Comparison of ENCODE assay signal across 28 cellular contexts in genomic region chr2:177998996-177999395, GRCh38.
"Had no signal": no experiment of that assay in that cellular context is flagged by ENCODE, and none has a peak within 500 bp of the region (broad histone marks: within the 10 kb centered on the region; RNA-seq: fewer than 3 reads in every experiment).

No MANE protein-coding gene starts in this region.

- H3K4me3 Mint-ChIP-seq: effector memory CD8-positive, alpha-beta T cell; naive B cell; natural killer cell treated with Interleukin-12 subunit alpha and Interleukin-12 subunit beta and Interleukin-15 and Interleukin-18, amount 100 ng/mL, for 72 hours; neural progenitor cell; stimulated activated effector memory CD8-positive, alpha-beta T cell treated with anti-CD3 and anti-CD28 coated beads, Interleukin-12 subunit alpha, Interleukin-12 subunit beta, amount 100 ng/mL, for 72 hours had no signal

- H3K4me2 ChIP-seq: neural progenitor cell, smooth muscle cell had no signal

- H3K9ac ChIP-seq: neural progenitor cell, parathyroid adenoma had no signal

- H3K9me3 Mint-ChIP-seq: effector memory CD8-positive, alpha-beta T cell; natural killer cell treated with Interleukin-12 subunit alpha and Interleukin-12 subunit beta and Interleukin-15 and Interleukin-18, amount 100 ng/mL, for 72 hours; neural progenitor cell had no signal

- H3K27ac Mint-ChIP-seq: effector memory CD8-positive, alpha-beta T cell; naive B cell; natural killer cell treated with Interleukin-12 subunit alpha and Interleukin-12 subunit beta and Interleukin-15 and Interleukin-18, amount 100 ng/mL, for 72 hours; neural progenitor cell; progenitor cell of endocrine pancreas; stimulated activated effector memory CD8-positive, alpha-beta T cell treated with anti-CD3 and anti-CD28 coated beads, Interleukin-12 subunit alpha, Interleukin-12 subunit beta, amount 100 ng/mL, for 72 hours had no signal

- H3K27ac ChIP-seq: esophagus squamous epithelium, heart right ventricle, left lung, neural progenitor cell, parathyroid adenoma, right lobe of liver, stomach, thyroid gland, vagina had no signal

- FAIRE-seq: endometrium, islet of Langerhans had no signal

- H2AFZ ChIP-seq: neural progenitor cell, parathyroid adenoma had no signal

- DNase-seq: cortex of kidney; effector memory CD8-positive, alpha-beta T cell; erythroblast; esophagus squamous epithelium; foreskin melanocyte; glutamatergic neuron; heart right ventricle; hippocampal formation; left cardiac atrium; left lung; naive B cell; right lobe of liver; stimulated activated CD4-positive, alpha-beta T cell treated with anti-CD3 and anti-CD28 coated beads, Interleukin-12 subunit alpha, Interleukin-12 subunit beta, amount 100 ng/mL, for 4 hours; stimulated activated CD4-positive, alpha-beta T cell treated with anti-CD3 and anti-CD28 coated beads, Interleukin-1b, Interleukin-23, amount 100 ng/mL, for 48 hours; stimulated activated CD4-positive, alpha-beta T cell treated with anti-CD3 and anti-CD28 coated beads, Interleukin-4, amount 100 ng/mL, for 24 hours; stimulated activated naive CD4-positive, alpha-beta T cell treated with Interleukin-2 at 50 U/mL for 16 hours; stomach; thyroid gland; trophoblast cell had no signal

- H3K36me3 ChIP-seq: esophagus squamous epithelium, heart right ventricle, left lung, neural progenitor cell, right lobe of liver, stomach, thyroid gland, vagina had no signal

- H3K27me3 ChIP-seq: esophagus squamous epithelium, neural progenitor cell, right lobe of liver, stomach, thyroid gland, vagina had no signal

- H3K4me1 Mint-ChIP-seq: naive B cell; stimulated activated effector memory CD8-positive, alpha-beta T cell treated with anti-CD3 and anti-CD28 coated beads, Interleukin-12 subunit alpha, Interleukin-12 subunit beta, amount 100 ng/mL, for 72 hours had no signal

- H3K27me3 Mint-ChIP-seq: progenitor cell of endocrine pancreas had no signal

- H3K9me3 ChIP-seq: esophagus squamous epithelium, heart right ventricle, left lung, right lobe of liver, stomach, thyroid gland, vagina had no signal

- H3K36me3 Mint-ChIP-seq: naive B cell; natural killer cell treated with Interleukin-12 subunit alpha and Interleukin-12 subunit beta and Interleukin-15 and Interleukin-18, amount 100 ng/mL, for 72 hours; neural progenitor cell; stimulated activated effector memory CD8-positive, alpha-beta T cell treated with anti-CD3 and anti-CD28 coated beads, Interleukin-12 subunit alpha, Interleukin-12 subunit beta, amount 100 ng/mL, for 72 hours had no signal

- H3K4me1 ChIP-seq: esophagus squamous epithelium, heart right ventricle, left lung, neural progenitor cell, right lobe of liver, stomach, vagina had no signal

- H3K4me3 ChIP-seq: esophagus squamous epithelium, heart right ventricle, left lung, neural progenitor cell, right lobe of liver, smooth muscle cell, stomach, thyroid gland, vagina had no signal
